ENCODE assay signal across 8 cellular contexts in the genomic region with DNA sequence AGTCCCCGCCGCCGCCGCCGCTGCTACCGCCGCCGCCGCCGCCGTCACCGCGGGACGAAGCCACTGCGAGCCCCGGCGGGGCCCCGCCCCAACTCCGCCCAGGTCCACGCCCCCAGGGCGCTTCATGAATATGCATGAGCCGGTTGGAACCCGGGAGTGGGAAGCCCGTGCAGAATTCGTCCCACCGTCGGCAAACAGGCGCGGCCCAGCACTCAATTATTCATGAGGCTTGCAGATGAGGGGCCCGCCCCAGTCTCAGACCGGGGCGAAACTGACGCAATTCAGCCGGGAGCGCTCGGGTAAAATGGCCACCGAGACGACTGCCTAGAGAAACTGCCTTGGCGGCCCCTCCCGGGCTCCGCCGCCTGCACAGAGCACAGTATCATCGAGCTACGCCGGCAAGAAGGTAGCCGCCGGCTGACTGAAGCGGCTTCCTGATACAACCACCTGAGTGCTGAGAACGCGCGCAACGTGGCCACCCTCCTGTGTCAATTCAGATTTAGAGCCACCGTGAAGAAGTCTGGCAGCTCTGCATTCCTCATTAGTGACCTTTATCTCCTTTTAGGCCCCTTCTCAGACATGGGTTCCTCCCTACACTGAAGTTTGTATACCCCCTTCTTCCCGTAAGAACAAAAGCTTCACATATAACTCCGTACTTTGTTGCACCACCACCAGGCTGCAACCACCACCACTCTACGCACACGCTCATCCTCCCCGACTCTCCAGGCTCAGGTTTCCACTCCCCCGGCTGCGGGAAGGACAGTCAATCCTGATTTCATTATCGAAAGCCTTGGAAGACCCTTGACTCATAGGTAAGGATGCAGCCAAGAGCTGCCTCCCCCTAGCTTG. TPM values are rescaled to one million over a fixed set of nuclear protein-coding genes. Genes with fewer than 3 reads are reported as not detected.
A peak's percentile ranks its signal among the peaks of the same experiment; 100 is the strongest.
DNase-seq lines count a peak whose midpoint lies in the region; ATAC-seq lines count a peak whose summit lies in the region.

A gene with protein sequence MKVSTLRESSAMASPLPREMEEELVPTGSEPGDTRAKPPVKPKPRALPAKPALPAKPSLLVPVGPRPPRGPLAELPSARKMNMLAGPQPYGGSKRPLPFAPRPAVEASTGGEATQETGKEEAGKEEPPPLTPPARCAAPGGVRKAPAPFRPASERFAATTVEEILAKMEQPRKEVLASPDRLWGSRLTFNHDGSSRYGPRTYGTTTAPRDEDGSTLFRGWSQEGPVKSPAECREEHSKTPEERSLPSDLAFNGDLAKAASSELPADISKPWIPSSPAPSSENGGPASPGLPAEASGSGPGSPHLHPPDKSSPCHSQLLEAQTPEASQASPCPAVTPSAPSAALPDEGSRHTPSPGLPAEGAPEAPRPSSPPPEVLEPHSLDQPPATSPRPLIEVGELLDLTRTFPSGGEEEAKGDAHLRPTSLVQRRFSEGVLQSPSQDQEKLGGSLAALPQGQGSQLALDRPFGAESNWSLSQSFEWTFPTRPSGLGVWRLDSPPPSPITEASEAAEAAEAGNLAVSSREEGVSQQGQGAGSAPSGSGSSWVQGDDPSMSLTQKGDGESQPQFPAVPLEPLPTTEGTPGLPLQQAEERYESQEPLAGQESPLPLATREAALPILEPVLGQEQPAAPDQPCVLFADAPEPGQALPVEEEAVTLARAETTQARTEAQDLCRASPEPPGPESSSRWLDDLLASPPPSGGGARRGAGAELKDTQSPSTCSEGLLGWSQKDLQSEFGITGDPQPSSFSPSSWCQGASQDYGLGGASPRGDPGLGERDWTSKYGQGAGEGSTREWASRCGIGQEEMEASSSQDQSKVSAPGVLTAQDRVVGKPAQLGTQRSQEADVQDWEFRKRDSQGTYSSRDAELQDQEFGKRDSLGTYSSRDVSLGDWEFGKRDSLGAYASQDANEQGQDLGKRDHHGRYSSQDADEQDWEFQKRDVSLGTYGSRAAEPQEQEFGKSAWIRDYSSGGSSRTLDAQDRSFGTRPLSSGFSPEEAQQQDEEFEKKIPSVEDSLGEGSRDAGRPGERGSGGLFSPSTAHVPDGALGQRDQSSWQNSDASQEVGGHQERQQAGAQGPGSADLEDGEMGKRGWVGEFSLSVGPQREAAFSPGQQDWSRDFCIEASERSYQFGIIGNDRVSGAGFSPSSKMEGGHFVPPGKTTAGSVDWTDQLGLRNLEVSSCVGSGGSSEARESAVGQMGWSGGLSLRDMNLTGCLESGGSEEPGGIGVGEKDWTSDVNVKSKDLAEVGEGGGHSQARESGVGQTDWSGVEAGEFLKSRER (N-terminal part only) (minus strand): TSS at position 67 of the 849 bp plus-strand sequence. CDS start 3,067 bp downstream, outside the sequence.

- peak; percentile 79 for DNase-seq in NCI-H1048 (lab: John Stamatoyannopoulos, UW)
- peak; percentile 34 for DNase-seq in SKM-1 (lab: John Stamatoyannopoulos, UW; ENCODE audit: unreplicated experiment)
- DNase-seq in activated naive CD4-positive, alpha-beta T cell treated with anti-CD3 and anti-CD28 coated beads, Interleukin-2, amount 50 U/mL, for 72 hours (ENCODE audit: low spot score in 2 of 2): peak; percentile 84 to 91
- peak; percentile 96 for DNase-seq in globus pallidus (ENCODE audit: low spot score)
- DNase-seq in nucleus accumbens (lab: John Stamatoyannopoulos, UW): peak; percentile 63 to 98 (median 92)
- DNase-seq in superior temporal gyrus (ENCODE audit: extremely low spot score): peak; percentile 93

- H3K4me3 ChIP-seq in GM08714 (ENCODE audit: low read length): peak within 1 kb of the TSS; percentile 54; the same call in 1 of the 2 replicates

- H3K36me3 Mint-ChIP-seq in activated naive CD4-positive, alpha-beta T cell treated with anti-CD3 and anti-CD28 coated beads, Interleukin-2, amount 50 U/mL, for 72 hours: peaks cover 37 to 46% of the 10 kb centered on the region in 2 donors

- H3K9me3 Mint-ChIP-seq in activated naive CD4-positive, alpha-beta T cell treated with anti-CD3 and anti-CD28 coated beads, Interleukin-2, amount 50 U/mL, for 72 hours: no peaks in the 10 kb centered on the region

- H3K27ac Mint-ChIP-seq in activated naive CD4-positive, alpha-beta T cell treated with anti-CD3 and anti-CD28 coated beads, Interleukin-2, amount 50 U/mL, for 72 hours: peak within 1 kb of the TSS; percentile 87 to 97

- ATAC-seq in HG02571 (IDR thresholded peaks at IDR 0.05; ENCODE audit: unreplicated experiment): peak; percentile 89
- ATAC-seq in activated naive CD4-positive, alpha-beta T cell treated with anti-CD3 and anti-CD28 coated beads, Interleukin-2, amount 50 U/mL, for 72 hours: peak; percentile 91 to 93

RNA-seq across cellular contexts. Expression of the gene that starts here (rescaled TPM):
- 10 to 100 TPM in 1 of 2 donors, 1 to 10 TPM in 1; 5.6 to 17.7 TPM for total RNA-seq in activated naive CD4-positive, alpha-beta T cell treated with anti-CD3 and anti-CD28 coated beads, Interleukin-2, amount 50 U/mL, for 72 hours

Comparison
In these comparisons a context has a peak if more than half of its experiments do, and no peak if none do; other contexts are left out.
1. Peak in every context shown above with its lines: DNase-seq, ATAC-seq and H3K4me3 ChIP-seq.
2. DNase-seq: peak in every context shown above with its lines; median percentile 96 in globus pallidus; 93 in superior temporal gyrus; 92 in nucleus accumbens; 88 in activated naive CD4-positive, alpha-beta T cell treated with anti-CD3 and anti-CD28 coated beads, Interleukin-2, amount 50 U/mL, for 72 hours; 79 in NCI-H1048; 34 in SKM-1.